In the genomic region with DNA sequence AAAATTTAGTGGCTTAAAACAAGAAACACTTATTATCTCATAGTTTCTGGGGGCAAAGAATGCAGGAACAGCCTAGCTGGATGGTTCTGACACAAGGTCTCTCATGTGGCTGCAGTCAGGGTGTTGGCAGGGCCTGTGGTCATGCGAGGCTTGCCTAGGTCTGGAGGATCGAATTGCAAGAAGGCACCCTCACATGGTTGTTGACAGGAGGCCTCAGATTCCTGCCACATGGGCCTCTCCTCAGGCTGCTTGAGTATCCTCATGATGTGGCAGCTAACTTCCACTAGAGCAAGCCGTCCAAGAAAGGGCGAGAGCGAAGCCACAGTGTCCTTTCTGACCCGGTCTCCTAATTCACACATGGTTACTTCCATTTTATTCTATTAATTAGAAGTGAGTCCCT, we compare ENCODE assay signal across 25 cellular contexts. TPM values are rescaled to one million over a fixed set of nuclear protein-coding genes. Genes with fewer than 3 reads are reported as not detected.
DNase-seq lines count a peak whose midpoint lies in the region; ATAC-seq and TF ChIP-seq lines count a peak whose summit lies in the region.
"Had no signal": no experiment of that assay in that cellular context is flagged by ENCODE, and none has a peak within 500 bp of the region (broad histone marks: within the 10 kb centered on the region; RNA-seq: fewer than 3 reads in every experiment).

No MANE protein-coding gene starts in this region.

- H4K20me1 ChIP-seq in BLaER1 treated with 17β-estradiol and CSF1 and Interleukin-3, amounts not matched to agents 10 nM and 100 nM, result no peaks in the 10 kb centered on the region

- 77 to 85% methylated on average over 2 to 6 of the region's 6 CpGs for WGBS in endodermal cell (ENCODE audit: insufficient coverage in 1 of 2, insufficient read length in 1 of 2), 2 experiments
- no CpG with 5 or more reads among the region's 6 CpGs for WGBS in neuronal stem cell (ENCODE audit: extremely low coverage in 2 of 2, insufficient read length in 2 of 2, insufficient replicate concordance in 1 of 2), 2 donors
- WGBS in body of pancreas, 2 donors, result 93 to 94% methylated on average over 6 of the region's 6 CpGs

- no peak for TF ChIP-seq POLR2A in body of pancreas (IDR thresholded peaks at IDR 0.05)

- H3K4me3 ChIP-seq in BLaER1 treated with 17β-estradiol and CSF1 and Interleukin-3, amounts not matched to agents 10 nM and 100 nM, result no peak overlapping the region
- H3K4me3 ChIP-seq in endodermal cell (ENCODE audit: low read length) (no peak overlapping the region), neuronal stem cell (ENCODE audit: low read length in 2 of 2) (no peak overlapping the region), body of pancreas (no peak overlapping the region)
- H3K4me3 ChIP-seq in effector memory CD4-positive, alpha-beta T cell (ENCODE audit: insufficient read depth, low read depth, low read length, poor library complexity, severe bottlenecking), result no peak overlapping the region

- no peak overlapping the region for H3K27ac ChIP-seq in BLaER1 treated with 17β-estradiol and CSF1 and Interleukin-3, amounts not matched to agents 10 nM and 100 nM
- no peak overlapping the region for H3K27ac ChIP-seq in endodermal cell (ENCODE audit: low read depth, low read length)
- H3K27ac ChIP-seq in neuronal stem cell (replicated peaks; ENCODE audit: low read length), result no peak overlapping the region
- no peak overlapping the region for H3K27ac ChIP-seq in effector memory CD4-positive, alpha-beta T cell (ENCODE audit: insufficient read depth, low read length, poor library complexity, severe bottlenecking)
- no peak overlapping the region for H3K27ac ChIP-seq in body of pancreas

- no peak overlapping the region for H2BK12ac ChIP-seq in neuronal stem cell (ENCODE audit: low read length)

- H4K8ac ChIP-seq in neuronal stem cell (ENCODE audit: low read depth, low read length), result no peak overlapping the region

- no peak overlapping the region for H2AK5ac ChIP-seq in neuronal stem cell (ENCODE audit: low read depth, low read length)

- H3K9ac ChIP-seq in BLaER1 treated with 17β-estradiol and CSF1 and Interleukin-3, amounts not matched to agents 10 nM and 100 nM, result no peak overlapping the region
- H3K9ac ChIP-seq in endodermal cell (ENCODE audit: extremely low read depth, low read length, poor library complexity, severe bottlenecking) (no peak overlapping the region), neuronal stem cell (ENCODE audit: low read depth, low read length, poor library complexity) (no peak overlapping the region)

- peak overlapping the region; percentile 4 to 57 (median 32); a peak in 19 of 22 replicates for H3K4me2 ChIP-seq in BLaER1 treated with 17β-estradiol and CSF1 and Interleukin-3, amounts not matched to agents 10 nM and 100 nM
- H3K4me2 ChIP-seq in neuronal stem cell (ENCODE audit: insufficient read depth, low read length, poor library complexity, severe bottlenecking), result no peak overlapping the region

- H3K27ac Mint-ChIP-seq in endodermal cell, result no peak overlapping the region
- H3K27ac Mint-ChIP-seq: CD4-positive, alpha-beta memory T cell had no signal

- H4K91ac ChIP-seq in neuronal stem cell (ENCODE audit: low read depth, low read length, poor library complexity), result no peak overlapping the region

- H3K36me3 ChIP-seq in BLaER1 treated with 17β-estradiol and CSF1 and Interleukin-3, amounts not matched to agents 10 nM and 100 nM, result no peaks in the 10 kb centered on the region
- H3K36me3 ChIP-seq in endodermal cell (ENCODE audit: control insufficient read depth, insufficient read depth, low read length), result no peaks in the 10 kb centered on the region
- no peaks in the 10 kb centered on the region for H3K36me3 ChIP-seq in neuronal stem cell (replicated peaks in 1 of 2; ENCODE audit: control insufficient read depth in 2 of 2, insufficient read depth in 2 of 2, low read length in 2 of 2)
- no peaks in the 10 kb centered on the region for H3K36me3 ChIP-seq in effector memory CD4-positive, alpha-beta T cell (ENCODE audit: control insufficient read depth, insufficient read depth, low read length)
- H3K36me3 ChIP-seq in body of pancreas (replicated peaks in 1 of 2; ENCODE audit: insufficient read depth in 1 of 2, low read depth in 2 of 2), result no peaks in the 10 kb centered on the region

- no peaks in the 10 kb centered on the region for H3K36me3 Mint-ChIP-seq in endodermal cell (ENCODE audit: low read depth)

- H3K14ac ChIP-seq in neuronal stem cell (ENCODE audit: low read length), result no peak overlapping the region

- peaks cover 2% of the 10 kb centered on the region for H3K27me3 Mint-ChIP-seq in endodermal cell (ENCODE audit: insufficient read depth)

- H3K27me3 ChIP-seq in BLaER1 treated with 17β-estradiol and CSF1 and Interleukin-3, amounts not matched to agents 10 nM and 100 nM, result no peaks in the 10 kb centered on the region
- H3K27me3 ChIP-seq in endodermal cell (ENCODE audit: control insufficient read depth, insufficient read depth, low read length, poor library complexity, severe bottlenecking), result no peaks in the 10 kb centered on the region
- H3K27me3 ChIP-seq in neuronal stem cell (ENCODE audit: control insufficient read depth in 3 of 3, insufficient read depth in 3 of 3, low read depth in 1 of 3, low read length in 3 of 3), result no peaks in the 10 kb centered on the region
- no peaks in the 10 kb centered on the region for H3K27me3 ChIP-seq in effector memory CD4-positive, alpha-beta T cell (replicated peaks; ENCODE audit: control insufficient read depth, insufficient read depth, low read length, poor library complexity, severe bottlenecking)
- no peaks in the 10 kb centered on the region for H3K27me3 ChIP-seq in body of pancreas

- H2AFZ ChIP-seq in neuronal stem cell (ENCODE audit: low read length), result no peak overlapping the region

- H2BK15ac ChIP-seq in neuronal stem cell (ENCODE audit: low read length), result no peak overlapping the region

- H2BK5ac ChIP-seq in neuronal stem cell (ENCODE audit: low read length), result no peak overlapping the region

- TF ChIP-seq EP300 in Ishikawa (IDR thresholded peaks at IDR 0.05; ENCODE audit: borderline replicate concordance), result no peak

- H3K9me3 ChIP-seq in BLaER1 treated with 17β-estradiol and CSF1 and Interleukin-3, amounts not matched to agents 10 nM and 100 nM (replicated peaks in 1 of 11), result peaks cover 0 to 10% (median 0%) of the 10 kb centered on the region in 11 experiments; a peak in 3 of 22 replicates
- no peaks in the 10 kb centered on the region for H3K9me3 ChIP-seq in endodermal cell (ENCODE audit: control insufficient read depth, low read length)
- H3K9me3 ChIP-seq in neuronal stem cell (replicated peaks in 1 of 2; ENCODE audit: control insufficient read depth in 2 of 2, insufficient read depth in 1 of 2, low read depth in 1 of 2, low read length in 2 of 2), result no peaks in the 10 kb centered on the region
- no peaks in the 10 kb centered on the region for H3K9me3 ChIP-seq in effector memory CD4-positive, alpha-beta T cell (ENCODE audit: control insufficient read depth, low read length)
- H3K9me3 ChIP-seq in body of pancreas, result no peaks in the 10 kb centered on the region

- no peak overlapping the region for H2BK120ac ChIP-seq in neuronal stem cell (ENCODE audit: low read depth, low read length)

- no peak for TF ChIP-seq RAD21 in Ishikawa (IDR thresholded peaks at IDR 0.05; ENCODE audit: low read depth)

- H3K9me3 Mint-ChIP-seq in endodermal cell, result no peaks in the 10 kb centered on the region
- H3K9me3 Mint-ChIP-seq: CD4-positive, alpha-beta memory T cell had no signal

- intact Hi-C loops in Right ventricle myocardium inferior (cut with DNase I), result no loop called here
- intact Hi-C loops in body of pancreas (cut with DNase I), result no loop called here

- H3K4me1 Mint-ChIP-seq in endodermal cell, result peaks cover 8% of the 10 kb centered on the region

- DNase-seq in endodermal cell (peak; percentile 58), neuronal stem cell (ENCODE audit: low spot score) (no peak), Right ventricle myocardium inferior (ENCODE audit: missing footprints) (no peak), body of pancreas (no peak)
- no peak for DNase-seq in effector memory CD4-positive, alpha-beta T cell
- DNase-seq: C1 segment of cervical spinal cord; CD4-positive, alpha-beta memory T cell; COR-L47; DND-41; GOT3; IMR-90; NCI-H1048; NCI-H1417; NCI-H1694; NCI-H2029 treated with DMSO at 0.1 percent for 48 hours; NCI-H446 treated with DMSO at 0.1 percent for 48 hours; NCI-H526; NCI-H82; NK-92 treated with Interleukin-12 subunit alpha and Interleukin-12 subunit beta, amount 100 ng/mL, for 24 hours; RPMI8226; SHP77 had no signal

- no peak overlapping the region for H3K4me3 Mint-ChIP-seq in endodermal cell
- H3K4me3 Mint-ChIP-seq: CD4-positive, alpha-beta memory T cell had no signal

- peaks cover 11 to 30% (median 23%) of the 10 kb centered on the region in 10 experiments for H3K4me1 ChIP-seq in BLaER1 treated with 17β-estradiol and CSF1 and Interleukin-3, amounts not matched to agents 10 nM and 100 nM
- H3K4me1 ChIP-seq in endodermal cell (ENCODE audit: control insufficient read depth, insufficient read depth, low read length) (no peaks in the 10 kb centered on the region), neuronal stem cell (ENCODE audit: control insufficient read depth in 2 of 2, insufficient read depth in 1 of 2, low read depth in 1 of 2, low read length in 2 of 2) (peaks cover 0 to 2% of the 10 kb centered on the region in 2 donors), body of pancreas (no peaks in the 10 kb centered on the region)
- H3K4me1 ChIP-seq in effector memory CD4-positive, alpha-beta T cell (ENCODE audit: control insufficient read depth, insufficient read depth, low read length, poor library complexity, severe bottlenecking), result peaks cover 5% of the 10 kb centered on the region

- no peaks in the 10 kb centered on the region for H3K79me1 ChIP-seq in neuronal stem cell (ENCODE audit: low read depth, low read length)

- no peak overlapping the region for H3K4ac ChIP-seq in neuronal stem cell (ENCODE audit: low read length)

- ATAC-seq in HG02610 (IDR thresholded peaks at IDR 0.05; ENCODE audit: unreplicated experiment), result no peak
- ATAC-seq in Right ventricle myocardium inferior, result no peak
- ATAC-seq in body of pancreas, result no peak
- ATAC-seq: HCT116 had no signal

- H3K18ac ChIP-seq in neuronal stem cell (ENCODE audit: low read length), result peak overlapping the region; percentile 2

- TF ChIP-seq CTCF in endodermal cell (conservative IDR thresholded peaks at IDR 0.05) (peak; percentile 37), body of pancreas (IDR thresholded peaks at IDR 0.05) (no peak)

- H3K23ac ChIP-seq in neuronal stem cell (ENCODE audit: low read depth, low read length, poor library complexity), result no peak overlapping the region

RNA-seq across cellular contexts. Expression of a gene that starts 6.2 kb away (rescaled TPM):
- total RNA-seq in endodermal cell (10 to 100 TPM; 29.9 to 35.9 TPM), Right ventricle myocardium inferior (16.0 TPM), body of pancreas (10 to 100 TPM; 18.5 to 27.8 TPM)
- polyA plus RNA-seq in endodermal cell (2013, experiment 1 of 2), result 38.8 TPM
- 43.3 TPM for polyA plus RNA-seq in endodermal cell (2013, experiment 2 of 2)
- polyA plus RNA-seq in neuronal stem cell (2013, experiment 1 of 2), result 37.9 TPM
- 39.2 TPM for polyA plus RNA-seq in neuronal stem cell (2013, experiment 2 of 2)
